ENCODE assay signal across 26 cellular contexts in the genomic region with DNA sequence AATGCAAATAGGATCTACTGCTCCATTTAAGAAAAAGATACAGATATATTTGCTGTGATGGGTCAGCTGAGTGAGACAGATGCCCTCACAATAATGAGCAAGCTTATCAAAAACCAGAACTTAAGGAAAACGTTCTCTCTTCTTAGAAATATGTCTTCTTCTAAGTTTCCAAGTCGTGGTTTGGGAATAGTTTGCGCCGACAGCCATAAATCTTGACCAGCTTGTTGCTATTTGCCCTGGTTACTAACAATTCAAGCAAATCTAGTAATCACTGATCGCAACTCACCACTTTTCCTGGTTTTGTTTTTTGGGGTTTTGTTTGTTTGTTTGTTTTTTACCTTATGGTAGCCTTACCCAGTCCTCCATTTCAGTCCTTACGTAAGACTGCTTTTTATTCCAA.
"Had no signal": no experiment of that assay in that cellular context is flagged by ENCODE, and none has a peak within 500 bp of the region (broad histone marks: within the 10 kb centered on the region; RNA-seq: fewer than 3 reads in every experiment).

No MANE protein-coding gene starts in this region.

- H3K9me3 Mint-ChIP-seq: memory B cell; naive thymus-derived CD4-positive, alpha-beta T cell; nephron progenitor cell; neural progenitor cell; stimulated activated effector memory CD8-positive, alpha-beta T cell treated with anti-CD3 and anti-CD28 coated beads, Interleukin-12 subunit alpha, Interleukin-12 subunit beta, amount 100 ng/mL, for 72 hours; stimulated activated naive CD8-positive, alpha-beta T cell treated with anti-CD3 and anti-CD28 coated beads, Interleukin-15, Interleukin-2, amounts not matched to agents 100 ng/mL and 50 ng/mL, for 24 hours had no signal

- H3K9me3 ChIP-seq: heart left ventricle, left ventricle myocardium inferior, mucosa of descending colon, neutrophil, ovary, spleen, tibial nerve, upper lobe of left lung, vagina had no signal

- H3K9ac ChIP-seq: neural progenitor cell had no signal

- H3K4me1 ChIP-seq: spleen, upper lobe of left lung, vagina had no signal

- DNase-seq: heart left ventricle; hypothalamus; islet precursor cell; left ventricle myocardium inferior; midbrain; mucosa of descending colon; naive thymus-derived CD4-positive, alpha-beta T cell; nephron progenitor cell; ovary; retina; right cardiac atrium; spleen; stimulated activated CD4-positive, alpha-beta T cell treated with anti-CD3 and anti-CD28 coated beads, Interleukin-4, amount 100 ng/mL, for 24 hours; stimulated activated naive CD4-positive, alpha-beta T cell; substantia nigra; upper lobe of left lung had no signal

- ATAC-seq: heart left ventricle; mucosa of descending colon; naive thymus-derived CD4-positive, alpha-beta T cell; right cardiac atrium; sciatic nerve; stimulated activated effector memory CD8-positive, alpha-beta T cell treated with anti-CD3 and anti-CD28 coated beads, Interleukin-12 subunit alpha, Interleukin-12 subunit beta, amount 100 ng/mL, for 72 hours had no signal

- H3K4me1 Mint-ChIP-seq: memory B cell; stimulated activated effector memory CD8-positive, alpha-beta T cell treated with anti-CD3 and anti-CD28 coated beads, Interleukin-12 subunit alpha, Interleukin-12 subunit beta, amount 100 ng/mL, for 72 hours had no signal

- H2AFZ ChIP-seq: neural progenitor cell had no signal

- H3K4me2 ChIP-seq: neural progenitor cell had no signal

- H3K27ac ChIP-seq: heart left ventricle, left ventricle myocardium inferior, neural progenitor cell, neutrophil, ovary, spleen, tibial nerve, upper lobe of left lung, vagina had no signal

- H3K4me3 Mint-ChIP-seq: memory B cell; naive thymus-derived CD4-positive, alpha-beta T cell; nephron progenitor cell; neural progenitor cell; stimulated activated effector memory CD8-positive, alpha-beta T cell treated with anti-CD3 and anti-CD28 coated beads, Interleukin-12 subunit alpha, Interleukin-12 subunit beta, amount 100 ng/mL, for 72 hours; stimulated activated naive CD8-positive, alpha-beta T cell treated with anti-CD3 and anti-CD28 coated beads, Interleukin-15, Interleukin-2, amounts not matched to agents 100 ng/mL and 50 ng/mL, for 24 hours had no signal

- H3K27ac Mint-ChIP-seq: memory B cell; naive thymus-derived CD4-positive, alpha-beta T cell; nephron progenitor cell; neural progenitor cell; progenitor cell of endocrine pancreas; stimulated activated effector memory CD8-positive, alpha-beta T cell treated with anti-CD3 and anti-CD28 coated beads, Interleukin-12 subunit alpha, Interleukin-12 subunit beta, amount 100 ng/mL, for 72 hours; stimulated activated naive CD8-positive, alpha-beta T cell treated with anti-CD3 and anti-CD28 coated beads, Interleukin-15, Interleukin-2, amounts not matched to agents 100 ng/mL and 50 ng/mL, for 24 hours had no signal

- H3K27me3 ChIP-seq: heart left ventricle, neural progenitor cell, neutrophil, ovary, spleen, tibial nerve, upper lobe of left lung, vagina had no signal

- H3K36me3 Mint-ChIP-seq: memory B cell; naive thymus-derived CD4-positive, alpha-beta T cell; neural progenitor cell; stimulated activated effector memory CD8-positive, alpha-beta T cell treated with anti-CD3 and anti-CD28 coated beads, Interleukin-12 subunit alpha, Interleukin-12 subunit beta, amount 100 ng/mL, for 72 hours had no signal

- H3K36me3 ChIP-seq: heart left ventricle, left ventricle myocardium inferior, neural progenitor cell, neutrophil, ovary, spleen, tibial nerve, upper lobe of left lung, vagina had no signal

- H3K4me3 ChIP-seq: heart left ventricle, left ventricle myocardium inferior, mucosa of descending colon, neural progenitor cell, ovary, skin epidermis, spleen, tibial nerve, upper lobe of left lung, vagina had no signal
